ENCODE assay signal across 1 cellular context in the genomic region with DNA sequence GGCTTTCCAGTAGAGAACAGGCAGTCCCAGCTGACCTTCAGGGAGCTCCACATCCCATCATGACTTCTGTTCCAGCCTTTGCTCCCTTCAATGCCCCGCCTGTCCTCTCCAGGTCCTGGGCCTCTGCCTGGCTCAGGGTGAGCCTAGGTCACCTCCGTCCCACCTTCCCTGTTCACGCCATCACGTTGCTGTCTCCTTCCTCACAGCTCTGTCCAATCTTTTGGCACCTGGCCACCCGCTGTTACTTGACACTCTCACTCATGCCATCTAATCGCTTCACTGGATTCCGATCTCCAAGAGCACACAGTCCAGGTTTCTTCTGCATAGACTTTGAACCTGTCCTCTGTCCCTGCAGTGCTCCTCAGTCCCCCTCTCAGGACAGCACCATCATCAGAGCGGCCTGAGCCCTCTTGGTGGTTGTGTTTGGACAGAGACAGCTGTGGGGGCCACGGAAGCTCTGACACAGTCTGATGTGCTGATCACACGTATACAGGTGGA.
TF ChIP-seq lines count a peak whose summit lies in the region.

No MANE protein-coding gene starts in this region.

TF ChIP-seq in HepG2, 621 proteins besides CTCF, POLR2A, EP300 and RAD21 (continued from another document and continues in another):
- TF ChIP-seq ZBTB25 (CRISPR knock-in tag; IDR thresholded peaks at IDR 0.05) (no peak; the same call in 1 of the 2 replicates), PAWR (CRISPR knock-in tag; IDR thresholded peaks at IDR 0.05; ENCODE audit: borderline replicate concordance) (no peak), HINFP (CRISPR knock-in tag; IDR thresholded peaks at IDR 0.05; ENCODE audit: low read depth) (no peak), ZNF33A (CRISPR knock-in tag; IDR thresholded peaks at IDR 0.05; ENCODE audit: borderline replicate concordance) (no peak), AHR (CRISPR knock-in tag; IDR thresholded peaks at IDR 0.05) (no peak), HNRNPLL (IDR thresholded peaks at IDR 0.05; ENCODE audit: low read depth, low read length, poor library complexity, severe bottlenecking) (no peak), THAP8 (CRISPR knock-in tag; IDR thresholded peaks at IDR 0.05; ENCODE audit: borderline replicate concordance) (no peak), ZNF607 (CRISPR knock-in tag; IDR thresholded peaks at IDR 0.05; ENCODE audit: borderline replicate concordance) (0 out of 2 replicates have a peak, but pooled peaks have one; percentile 6), PCBP1 (IDR thresholded peaks at IDR 0.05; ENCODE audit: borderline replicate concordance, low read depth, low read length) (no peak), KIAA2018 (CRISPR knock-in tag; IDR thresholded peaks at IDR 0.05; ENCODE audit: borderline replicate concordance) (no peak), EZH2 (conservative IDR thresholded peaks at IDR 0.05; ENCODE audit: low read depth, low read length) (no peak), IRF2 (CRISPR knock-in tag; IDR thresholded peaks at IDR 0.05) (peak; percentile 72), ZSCAN9 (CRISPR knock-in tag; IDR thresholded peaks at IDR 0.05; ENCODE audit: borderline replicate concordance) (no peak; the same call in 1 of the 2 replicates), MAFF (IDR thresholded peaks at IDR 0.05; ENCODE audit: low read depth, low read length) (no peak), ZNF432 (CRISPR knock-in tag; IDR thresholded peaks at IDR 0.05; ENCODE audit: borderline replicate concordance) (no peak), ZNF615 (CRISPR knock-in tag; IDR thresholded peaks at IDR 0.05; ENCODE audit: borderline replicate concordance) (no peak), MZF1 (CRISPR knock-in tag; IDR thresholded peaks at IDR 0.05; ENCODE audit: borderline replicate concordance) (no peak), NCOA1 (CRISPR knock-in tag; IDR thresholded peaks at IDR 0.05) (peak; percentile 69; the same call in 1 of the 2 replicates), ZNF138 (CRISPR knock-in tag; IDR thresholded peaks at IDR 0.05; ENCODE audit: low read depth) (0 out of 2 replicates have a peak, but pooled peaks have one; percentile 60), DNMT3B (CRISPR knock-in tag; conservative IDR thresholded peaks at IDR 0.05) (peak; percentile 83; the same call in 1 of the 2 replicates), ZNF816 (CRISPR knock-in tag; IDR thresholded peaks at IDR 0.05; ENCODE audit: borderline replicate concordance) (no peak), ZBTB3 (CRISPR knock-in tag; IDR thresholded peaks at IDR 0.05; ENCODE audit: borderline replicate concordance, low read depth) (no peak), HNRNPUL1 (IDR thresholded peaks at IDR 0.05; ENCODE audit: low read depth, low read length) (no peak), SNRNP70 (IDR thresholded peaks at IDR 0.05; ENCODE audit: low read depth, low read length) (no peak), TEAD3 (CRISPR knock-in tag; optimal IDR thresholded peaks at IDR 0.05; ENCODE audit: borderline replicate concordance) (peak; percentile 89), ZNF616 (CRISPR knock-in tag; IDR thresholded peaks at IDR 0.05; ENCODE audit: low read depth) (peak; percentile 39; the same call in 1 of the 2 replicates), NFYB (CRISPR knock-in tag; IDR thresholded peaks at IDR 0.05) (no peak)
- TF ChIP-seq, protein P1, sequence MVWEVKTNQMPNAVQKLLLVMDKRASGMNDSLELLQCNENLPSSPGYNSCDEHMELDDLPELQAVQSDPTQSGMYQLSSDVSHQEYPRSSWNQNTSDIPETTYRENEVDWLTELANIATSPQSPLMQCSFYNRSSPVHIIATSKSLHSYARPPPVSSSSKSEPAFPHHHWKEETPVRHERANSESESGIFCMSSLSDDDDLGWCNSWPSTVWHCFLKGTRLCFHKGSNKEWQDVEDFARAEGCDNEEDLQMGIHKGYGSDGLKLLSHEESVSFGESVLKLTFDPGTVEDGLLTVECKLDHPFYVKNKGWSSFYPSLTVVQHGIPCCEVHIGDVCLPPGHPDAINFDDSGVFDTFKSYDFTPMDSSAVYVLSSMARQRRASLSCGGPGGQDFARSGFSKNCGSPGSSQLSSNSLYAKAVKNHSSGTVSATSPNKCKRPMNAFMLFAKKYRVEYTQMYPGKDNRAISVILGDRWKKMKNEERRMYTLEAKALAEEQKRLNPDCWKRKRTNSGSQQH (CRISPR knock-in tag; IDR thresholded peaks at IDR 0.05; ENCODE audit: low read depth) = peak; percentile 53; the same call in 1 of the 2 replicates
- TF ChIP-seq, protein P2, sequence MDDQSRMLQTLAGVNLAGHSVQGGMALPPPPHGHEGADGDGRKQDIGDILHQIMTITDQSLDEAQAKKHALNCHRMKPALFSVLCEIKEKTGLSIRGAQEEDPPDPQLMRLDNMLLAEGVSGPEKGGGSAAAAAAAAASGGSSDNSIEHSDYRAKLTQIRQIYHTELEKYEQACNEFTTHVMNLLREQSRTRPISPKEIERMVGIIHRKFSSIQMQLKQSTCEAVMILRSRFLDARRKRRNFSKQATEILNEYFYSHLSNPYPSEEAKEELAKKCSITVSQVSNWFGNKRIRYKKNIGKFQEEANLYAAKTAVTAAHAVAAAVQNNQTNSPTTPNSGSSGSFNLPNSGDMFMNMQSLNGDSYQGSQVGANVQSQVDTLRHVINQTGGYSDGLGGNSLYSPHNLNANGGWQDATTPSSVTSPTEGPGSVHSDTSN (CRISPR knock-in tag; IDR thresholded peaks at IDR 0.05; ENCODE audit: borderline replicate concordance) = no peak
- TF ChIP-seq, protein P3, sequence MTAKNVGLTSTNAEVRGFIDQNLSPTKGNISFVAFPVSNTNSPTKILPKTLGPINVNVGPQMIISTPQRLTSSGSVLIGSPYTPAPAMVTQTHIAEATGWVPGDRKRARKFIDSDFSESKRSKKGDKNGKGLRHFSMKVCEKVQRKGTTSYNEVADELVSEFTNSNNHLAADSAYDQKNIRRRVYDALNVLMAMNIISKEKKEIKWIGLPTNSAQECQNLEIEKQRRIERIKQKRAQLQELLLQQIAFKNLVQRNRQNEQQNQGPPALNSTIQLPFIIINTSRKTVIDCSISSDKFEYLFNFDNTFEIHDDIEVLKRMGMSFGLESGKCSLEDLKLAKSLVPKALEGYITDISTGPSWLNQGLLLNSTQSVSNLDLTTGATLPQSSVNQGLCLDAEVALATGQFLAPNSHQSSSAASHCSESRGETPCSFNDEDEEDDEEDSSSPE (CRISPR knock-in tag; IDR thresholded peaks at IDR 0.05) = 0 out of 2 replicates have a peak, but pooled peaks have one; percentile 12
- TF ChIP-seq, protein P4, sequence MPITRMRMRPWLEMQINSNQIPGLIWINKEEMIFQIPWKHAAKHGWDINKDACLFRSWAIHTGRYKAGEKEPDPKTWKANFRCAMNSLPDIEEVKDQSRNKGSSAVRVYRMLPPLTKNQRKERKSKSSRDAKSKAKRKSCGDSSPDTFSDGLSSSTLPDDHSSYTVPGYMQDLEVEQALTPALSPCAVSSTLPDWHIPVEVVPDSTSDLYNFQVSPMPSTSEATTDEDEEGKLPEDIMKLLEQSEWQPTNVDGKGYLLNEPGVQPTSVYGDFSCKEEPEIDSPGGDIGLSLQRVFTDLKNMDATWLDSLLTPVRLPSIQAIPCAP (CRISPR knock-in tag; IDR thresholded peaks at IDR 0.05; ENCODE audit: low read depth) = no peak
- TF ChIP-seq, protein P5, sequence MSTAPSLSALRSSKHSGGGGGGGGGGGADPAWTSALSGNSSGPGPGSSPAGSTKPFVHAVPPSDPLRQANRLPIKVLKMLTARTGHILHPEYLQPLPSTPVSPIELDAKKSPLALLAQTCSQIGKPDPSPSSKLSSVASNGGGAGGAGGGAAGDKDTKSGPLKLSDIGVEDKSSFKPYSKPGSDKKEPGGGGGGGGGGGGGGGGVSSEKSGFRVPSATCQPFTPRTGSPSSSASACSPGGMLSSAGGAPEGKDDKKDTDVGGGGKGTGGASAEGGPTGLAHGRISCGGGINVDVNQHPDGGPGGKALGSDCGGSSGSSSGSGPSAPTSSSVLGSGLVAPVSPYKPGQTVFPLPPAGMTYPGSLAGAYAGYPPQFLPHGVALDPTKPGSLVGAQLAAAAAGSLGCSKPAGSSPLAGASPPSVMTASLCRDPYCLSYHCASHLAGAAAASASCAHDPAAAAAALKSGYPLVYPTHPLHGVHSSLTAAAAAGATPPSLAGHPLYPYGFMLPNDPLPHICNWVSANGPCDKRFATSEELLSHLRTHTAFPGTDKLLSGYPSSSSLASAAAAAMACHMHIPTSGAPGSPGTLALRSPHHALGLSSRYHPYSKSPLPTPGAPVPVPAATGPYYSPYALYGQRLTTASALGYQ (CRISPR knock-in tag; IDR thresholded peaks at IDR 0.05) = 0 out of 2 replicates have a peak, but pooled peaks have one; percentile 37
- TF ChIP-seq, protein P6, sequence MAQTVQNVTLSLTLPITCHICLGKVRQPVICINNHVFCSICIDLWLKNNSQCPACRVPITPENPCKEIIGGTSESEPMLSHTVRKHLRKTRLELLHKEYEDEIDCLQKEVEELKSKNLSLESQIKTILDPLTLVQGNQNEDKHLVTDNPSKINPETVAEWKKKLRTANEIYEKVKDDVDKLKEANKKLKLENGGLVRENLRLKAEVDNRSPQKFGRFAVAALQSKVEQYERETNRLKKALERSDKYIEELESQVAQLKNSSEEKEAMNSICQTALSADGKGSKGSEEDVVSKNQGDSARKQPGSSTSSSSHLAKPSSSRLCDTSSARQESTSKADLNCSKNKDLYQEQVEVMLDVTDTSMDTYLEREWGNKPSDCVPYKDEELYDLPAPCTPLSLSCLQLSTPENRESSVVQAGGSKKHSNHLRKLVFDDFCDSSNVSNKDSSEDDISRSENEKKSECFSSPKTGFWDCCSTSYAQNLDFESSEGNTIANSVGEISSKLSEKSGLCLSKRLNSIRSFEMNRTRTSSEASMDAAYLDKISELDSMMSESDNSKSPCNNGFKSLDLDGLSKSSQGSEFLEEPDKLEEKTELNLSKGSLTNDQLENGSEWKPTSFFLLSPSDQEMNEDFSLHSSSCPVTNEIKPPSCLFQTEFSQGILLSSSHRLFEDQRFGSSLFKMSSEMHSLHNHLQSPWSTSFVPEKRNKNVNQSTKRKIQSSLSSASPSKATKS (CRISPR knock-in tag; IDR thresholded peaks at IDR 0.05) = no peak
